In the genomic region with DNA sequence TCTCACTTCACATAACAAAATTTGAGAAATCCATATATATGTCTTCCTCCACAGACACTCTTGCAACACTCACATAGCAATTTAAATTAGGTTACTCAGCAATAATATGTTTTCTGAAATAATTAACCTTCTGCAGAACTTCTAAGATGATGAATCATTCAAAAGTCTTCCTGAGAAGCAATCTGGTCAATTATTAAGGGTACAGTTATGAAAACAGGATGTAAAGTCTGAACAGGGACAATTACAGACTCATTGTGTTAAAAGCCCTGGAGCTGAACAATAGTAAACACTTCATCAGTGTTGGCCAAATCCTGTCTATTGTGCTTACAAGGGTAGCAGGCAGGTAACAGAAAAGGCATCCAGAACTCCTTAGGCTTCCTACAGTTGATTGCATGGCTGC, we compare ENCODE assay signal across 8 cellular contexts.
DNase-seq lines count a peak whose midpoint lies in the region; FAIRE-seq and TF ChIP-seq lines count a peak whose summit lies in the region.

No MANE protein-coding gene starts in this region.

- in situ Hi-C loops in KBM-7 (cut with MboI; ENCODE audit: low pct_unique_long_range_greater_than_20kb, low sequenced_read_pairs) = no loop called here

- H3K27me3 ChIP-seq in keratinocyte (ENCODE audit: control insufficient read depth, extremely low read depth, insufficient read depth, low read length) (no peaks in the 10 kb centered on the region), MG63 (no peaks in the 10 kb centered on the region)

- no peak overlapping the region for H3K9ac ChIP-seq in keratinocyte (ENCODE audit: control insufficient read depth, extremely low read depth, insufficient read depth, low read length)

- H4K20me1 ChIP-seq in keratinocyte (ENCODE audit: control insufficient read depth, extremely low read depth, insufficient read depth, low read length) = no peaks in the 10 kb centered on the region

- no peak overlapping the region for H2AFZ ChIP-seq in keratinocyte (ENCODE audit: control insufficient read depth, low read length)

- dilution Hi-C loops in keratinocyte (cut with MboI; ENCODE audit: extremely low pct_ligation_motif_present, low sequenced_read_pairs) = no loop called here

- no peaks in the 10 kb centered on the region for H3K9me1 ChIP-seq in keratinocyte (ENCODE audit: control insufficient read depth, extremely low read depth, insufficient read depth, low read length)

- no peak for TF ChIP-seq CTCF in keratinocyte (optimal IDR thresholded peaks at IDR 0.05 in 1 of 3, IDR thresholded peaks at IDR 0.05 in 1 of 3, conservative IDR thresholded peaks at IDR 0.05 in 1 of 3; ENCODE audit: extremely low read depth in 1 of 3, insufficient read depth in 2 of 3, low read length in 3 of 3)

- H3K4me1 ChIP-seq in keratinocyte (ENCODE audit: control insufficient read depth, extremely low read depth, insufficient read depth, low read length) = peaks cover 13% of the 10 kb centered on the region

- FAIRE-seq in GM18507 (lab: Jason Lieb, UNC) (peak; percentile 84), keratinocyte (lab: Jason Lieb, UNC) (peak; percentile 91)

- no peak overlapping the region for H3K27ac ChIP-seq in keratinocyte (ENCODE audit: control insufficient read depth, insufficient read depth, low read length)

- DNase-seq in GM18507 (ENCODE audit: extremely low spot score, insufficient read length, low read depth) = peak; percentile 15
- peak; percentile 10 for DNase-seq in HCEC 1CT
- peak; percentile 27 for DNase-seq in NCI-H2081 treated with DMSO at 0.1 percent for 48 hours (lab: John Stamatoyannopoulos, UW)
- DNase-seq in keratinocyte (ENCODE audit: low read depth, low spot score) = no peak
- no peak for DNase-seq in stimulated activated CD4-positive, alpha-beta T cell treated with anti-CD3 and anti-CD28 coated beads, Interleukin-4, amount 100 ng/mL, for 1 hour
- DNase-seq in MG63 = no peak
- DNase-seq in pons (ENCODE audit: low spot score) = no peak
- DNase-seq in KBM-7 = no peak

- peak overlapping the region; percentile 6 for H3K4me2 ChIP-seq in keratinocyte (ENCODE audit: control insufficient read depth, extremely low read depth, insufficient read depth, low read depth, low read length)

- H3K79me2 ChIP-seq in keratinocyte (ENCODE audit: control insufficient read depth, insufficient read depth, low read length) = no peaks in the 10 kb centered on the region

- H3K9me3 ChIP-seq in keratinocyte (ENCODE audit: control insufficient read depth, low read depth, low read length) = no peaks in the 10 kb centered on the region
- H3K9me3 ChIP-seq in MG63 = no peaks in the 10 kb centered on the region

- H3K4me3 ChIP-seq in keratinocyte (ENCODE audit: control insufficient read depth in 2 of 3, extremely low read depth in 1 of 3, insufficient read depth in 2 of 3, low read depth in 1 of 3, low read length in 3 of 3) (no peak overlapping the region), MG63 (no peak overlapping the region)

- no peaks in the 10 kb centered on the region for H3K36me3 ChIP-seq in keratinocyte (ENCODE audit: control insufficient read depth in 2 of 2, extremely low read depth in 1 of 2, insufficient read depth in 2 of 2, low read length in 2 of 2)
- no peaks in the 10 kb centered on the region for H3K36me3 ChIP-seq in MG63

Comparison
In these comparisons a context has a peak if more than half of its experiments do, and no peak if none do; other contexts are left out.
1. DNase-seq: peak in GM18507 (single experiment), HCEC 1CT (single experiment) and NCI-H2081 treated with DMSO at 0.1 percent for 48 hours (single experiment); none in keratinocyte (single experiment), stimulated activated CD4-positive, alpha-beta T cell treated with anti-CD3 and anti-CD28 coated beads, Interleukin-4, amount 100 ng/mL, for 1 hour (single experiment), MG63 (single experiment), pons (single experiment) and KBM-7 (single experiment).